Comparison of ENCODE assay signal across 1 cellular context in genomic region chr16:86429663-86430062, GRCh38.
TF ChIP-seq lines count a peak whose summit lies in the region.

No MANE protein-coding gene starts in this region.

TF ChIP-seq in IMR-90, 13 proteins besides CTCF, POLR2A, EP300 and RAD21:
- TF ChIP-seq NFE2L2 (IDR thresholded peaks at IDR 0.05; ENCODE audit: low read depth, low read length) (no peak), CHD1 (IDR thresholded peaks at IDR 0.05; ENCODE audit: low read depth, low read length) (no peak), ELK1 (IDR thresholded peaks at IDR 0.05; ENCODE audit: borderline replicate concordance, low read depth, low read length) (no peak), MAFK (IDR thresholded peaks at IDR 0.05; ENCODE audit: low read depth, low read length) (no peak), MXI1 (IDR thresholded peaks at IDR 0.05; ENCODE audit: borderline replicate concordance, low read depth, low read length) (no peak), USF2 (IDR thresholded peaks at IDR 0.05; ENCODE audit: low read depth, low read length) (no peak), MAZ (IDR thresholded peaks at IDR 0.05; ENCODE audit: borderline replicate concordance, low read depth, low read length) (no peak), FOS (IDR thresholded peaks at IDR 0.05; ENCODE audit: low read depth, low read length) (no peak), BHLHE40 (IDR thresholded peaks at IDR 0.05; ENCODE audit: low read depth, low read length) (no peak), CEBPB (IDR thresholded peaks at IDR 0.05; ENCODE audit: low read depth, low read length) (no peak), SMC3 (IDR thresholded peaks at IDR 0.05; ENCODE audit: low read depth, low read length) (no peak), RFX5 (IDR thresholded peaks at IDR 0.05; ENCODE audit: low read depth, low read length) (no peak), RCOR1 (IDR thresholded peaks at IDR 0.05; ENCODE audit: insufficient replicate concordance, low read length) (no peak)
